ENCODE assay signal across 1 cellular context in genomic region chr22:35743466-35743865, GRCh38.
TF ChIP-seq lines count a peak whose summit lies in the region.

No MANE protein-coding gene starts in this region.

TF ChIP-seq in WTC11, 78 proteins besides CTCF, POLR2A, EP300 and RAD21 (continued from another document):
- TF ChIP-seq, protein P1, sequence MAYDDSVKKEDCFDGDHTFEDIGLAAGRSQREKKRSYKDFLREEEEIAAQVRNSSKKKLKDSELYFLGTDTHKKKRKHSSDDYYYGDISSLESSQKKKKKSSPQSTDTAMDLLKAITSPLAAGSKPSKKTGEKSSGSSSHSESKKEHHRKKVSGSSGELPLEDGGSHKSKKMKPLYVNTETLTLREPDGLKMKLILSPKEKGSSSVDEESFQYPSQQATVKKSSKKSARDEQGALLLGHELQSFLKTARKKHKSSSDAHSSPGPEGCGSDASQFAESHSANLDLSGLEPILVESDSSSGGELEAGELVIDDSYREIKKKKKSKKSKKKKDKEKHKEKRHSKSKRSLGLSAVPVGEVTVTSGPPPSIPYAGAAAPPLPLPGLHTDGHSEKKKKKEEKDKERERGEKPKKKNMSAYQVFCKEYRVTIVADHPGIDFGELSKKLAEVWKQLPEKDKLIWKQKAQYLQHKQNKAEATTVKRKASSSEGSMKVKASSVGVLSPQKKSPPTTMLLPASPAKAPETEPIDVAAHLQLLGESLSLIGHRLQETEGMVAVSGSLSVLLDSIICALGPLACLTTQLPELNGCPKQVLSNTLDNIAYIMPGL (CRISPR knock-in tag; IDR thresholded peaks at IDR 0.05) = no peak
- TF ChIP-seq, protein P2, sequence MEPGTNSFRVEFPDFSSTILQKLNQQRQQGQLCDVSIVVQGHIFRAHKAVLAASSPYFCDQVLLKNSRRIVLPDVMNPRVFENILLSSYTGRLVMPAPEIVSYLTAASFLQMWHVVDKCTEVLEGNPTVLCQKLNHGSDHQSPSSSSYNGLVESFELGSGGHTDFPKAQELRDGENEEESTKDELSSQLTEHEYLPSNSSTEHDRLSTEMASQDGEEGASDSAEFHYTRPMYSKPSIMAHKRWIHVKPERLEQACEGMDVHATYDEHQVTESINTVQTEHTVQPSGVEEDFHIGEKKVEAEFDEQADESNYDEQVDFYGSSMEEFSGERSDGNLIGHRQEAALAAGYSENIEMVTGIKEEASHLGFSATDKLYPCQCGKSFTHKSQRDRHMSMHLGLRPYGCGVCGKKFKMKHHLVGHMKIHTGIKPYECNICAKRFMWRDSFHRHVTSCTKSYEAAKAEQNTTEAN (CRISPR knock-in tag; IDR thresholded peaks at IDR 0.05) = no peak
